ENCODE assay signal across 8 cellular contexts in genomic region chr7:20330176-20330796, GRCh38. TPM values are rescaled to one million over a fixed set of nuclear protein-coding genes. Genes with fewer than 3 reads are reported as not detected.
A peak's percentile ranks its signal among the peaks of the same experiment; 100 is the strongest.
DNase-seq lines count a peak whose midpoint lies in the region; ATAC-seq and TF ChIP-seq lines count a peak whose summit lies in the region.

No MANE protein-coding gene starts in this region.

- ATAC-seq in GM21529 (IDR thresholded peaks at IDR 0.05; ENCODE audit: unreplicated experiment) (peak; percentile 63), body of pancreas (peak; percentile 85), sciatic nerve (peak; percentile 94)

- intact Hi-C loops in body of pancreas (cut with DNase I): no loop called here
- intact Hi-C loops in sciatic nerve (cut with DNase I): no loop called here

- peak overlapping the region; percentile 85 for H3K9ac ChIP-seq in ES-I3 (ENCODE audit: low read depth, low read length)
- peak overlapping the region; percentile 86 for H3K9ac ChIP-seq in HUES6 (ENCODE audit: low read length)
- H3K9ac ChIP-seq in iPS-18a (ENCODE audit: low read length): peak overlapping the region; percentile 89

- WGBS in body of pancreas, 2 donors: 0% methylated on average over 41 to 42 of the region's 42 CpGs

- TF ChIP-seq POLR2A in body of pancreas (IDR thresholded peaks at IDR 0.05): peak; percentile 82 to 93 (median 90)

- H3K9me3 ChIP-seq in ES-I3 (ENCODE audit: control insufficient read depth, insufficient read depth, low read length): no peaks in the 10 kb centered on the region; the same call in 1 of the 2 replicates
- H3K9me3 ChIP-seq in HUES6 (ENCODE audit: control insufficient read depth, insufficient read depth, low read depth, low read length): no peaks in the 10 kb centered on the region
- H3K9me3 ChIP-seq in body of pancreas: no peaks in the 10 kb centered on the region
- H3K9me3 ChIP-seq in iPS-18a (ENCODE audit: control insufficient read depth, low read depth, low read length): no peaks in the 10 kb centered on the region

- peak; percentile 51 for DNase-seq in SHP77 treated with DMSO at 0.1 percent for 48 hours (lab: John Stamatoyannopoulos, UW)
- DNase-seq in body of pancreas: peak; percentile 87 to 93 (median 90)
- peak; percentile 96 for DNase-seq in sciatic nerve (ENCODE audit: low spot score)
- no peak for DNase-seq in NAMALWA (ENCODE audit: low spot score)

- H3K4me3 ChIP-seq in HUES6 (ENCODE audit: low read depth, low read length): peak overlapping the region; percentile 84
- peak overlapping the region; percentile 42 to 46 for H3K4me3 ChIP-seq in body of pancreas
- peak overlapping the region; percentile 70 for H3K4me3 ChIP-seq in iPS-18a (ENCODE audit: low read length)

- H3K4me1 ChIP-seq in ES-I3 (ENCODE audit: insufficient read depth, low read length) (peaks cover 5% of the 10 kb centered on the region; the same call in 1 of the 2 replicates), HUES6 (ENCODE audit: control insufficient read depth, insufficient read depth, low read length) (peaks cover 11% of the 10 kb centered on the region), body of pancreas (peaks cover 29% of the 10 kb centered on the region), iPS-18a (ENCODE audit: control insufficient read depth, low read depth, low read length) (peaks cover 14% of the 10 kb centered on the region)

- H3K27me3 ChIP-seq in HUES6 (ENCODE audit: control insufficient read depth, insufficient read depth, low read length) (peaks cover 17% of the 10 kb centered on the region), body of pancreas (no peaks in the 10 kb centered on the region), iPS-18a (ENCODE audit: control insufficient read depth, insufficient read depth, low read length) (peaks cover 11% of the 10 kb centered on the region)

- no peak for TF ChIP-seq CTCF in body of pancreas (IDR thresholded peaks at IDR 0.05)

- H3K36me3 ChIP-seq in ES-I3 (ENCODE audit: insufficient read depth, low read length) (no peaks in the 10 kb centered on the region), HUES6 (ENCODE audit: control insufficient read depth, insufficient read depth, low read length) (no peaks in the 10 kb centered on the region), body of pancreas (replicated peaks in 1 of 2; ENCODE audit: insufficient read depth in 1 of 2, low read depth in 2 of 2) (no peaks in the 10 kb centered on the region), iPS-18a (ENCODE audit: control insufficient read depth, low read depth, low read length) (no peaks in the 10 kb centered on the region)

- H3K27ac ChIP-seq in HUES6 (ENCODE audit: low read depth, low read length): peak overlapping the region; percentile 46; the same call in 1 of the 2 replicates
- H3K27ac ChIP-seq in body of pancreas: peak overlapping the region; percentile 95 to 99 (median 96)
- H3K27ac ChIP-seq in iPS-18a (ENCODE audit: low read length): peak overlapping the region; percentile 21

RNA-seq across cellular contexts. Expression of gene ITGB8, which starts 0.4 kb away (rescaled TPM):
- total RNA-seq in body of pancreas (10 to 100 TPM; 22.1 to 38.6 TPM), sciatic nerve (207 TPM)

Comparison
In these comparisons a context has a peak if more than half of its experiments do, and no peak if none do; other contexts are left out.
1. H3K27ac ChIP-seq: peak in every context shown above with its lines; median percentile 96 in body of pancreas; 46 in HUES6; 21 in iPS-18a.